1 cellular context compared by ENCODE assay signal in genomic region chr1:1161683-1162079, GRCh38.
TF ChIP-seq lines count a peak whose summit lies in the region.

No MANE protein-coding gene starts in this region.

TF ChIP-seq in H1, 55 proteins besides CTCF, POLR2A, EP300 and RAD21:
- TF ChIP-seq RXRA (IDR thresholded peaks at IDR 0.05; ENCODE audit: insufficient read depth, low read depth, low read length) (no peak), BCL11A (IDR thresholded peaks at IDR 0.05; ENCODE audit: low read depth in 2 of 2, low read length in 2 of 2) (no peak), CHD1 (IDR thresholded peaks at IDR 0.05; ENCODE audit: low read depth, low read length) (no peak), CBX8 (IDR thresholded peaks at IDR 0.05; ENCODE audit: borderline replicate concordance, low read depth, low read length) (no peak), CREB1 (IDR thresholded peaks at IDR 0.05) (no peak), SP4 (IDR thresholded peaks at IDR 0.05; ENCODE audit: low read length) (no peak), KDM5A (IDR thresholded peaks at IDR 0.05; ENCODE audit: low read length) (no peak), EGR1 (IDR thresholded peaks at IDR 0.05; ENCODE audit: borderline replicate concordance, low read depth, low read length) (no peak), FOSL1 (IDR thresholded peaks at IDR 0.05; ENCODE audit: insufficient read depth, low read depth, low read length) (no peak), SIRT6 (IDR thresholded peaks at IDR 0.05; ENCODE audit: low read length) (no peak), SAP30 (IDR thresholded peaks at IDR 0.05; ENCODE audit: insufficient read depth, insufficient replicate concordance, low read length) (no peak), SIX5 (IDR thresholded peaks at IDR 0.05; ENCODE audit: low read depth, low read length) (no peak), NANOG (IDR thresholded peaks at IDR 0.05; ENCODE audit: insufficient read depth, low read depth, low read length, poor library complexity, severe bottlenecking) (no peak), JUN (IDR thresholded peaks at IDR 0.05; ENCODE audit: low read depth, low read length) (no peak), TBP (IDR thresholded peaks at IDR 0.05; ENCODE audit: low read depth, low read length) (no peak), HDAC2 (IDR thresholded peaks at IDR 0.05; ENCODE audit: borderline replicate concordance in 1 of 2, low read depth in 2 of 2, low read length in 2 of 2) (no peak), POLR2AphosphoS5 (IDR thresholded peaks at IDR 0.05; ENCODE audit: low read depth, low read length) (no peak), TAF7 (optimal IDR thresholded peaks at IDR 0.05; ENCODE audit: borderline replicate concordance, low read depth, low read length) (no peak)
TF ChIP-seq in H1: peak in this region for 0.
